Comparison of ENCODE assay signal across 22 cellular contexts in genomic region chr6:158628542-158628941, GRCh38. TPM values are rescaled to one million over a fixed set of nuclear protein-coding genes. Genes with fewer than 3 reads are reported as not detected.
DNase-seq lines count a peak whose midpoint lies in the region; ATAC-seq, FAIRE-seq and TF ChIP-seq lines count a peak whose summit lies in the region.
"Had no signal": no experiment of that assay in that cellular context is flagged by ENCODE, and none has a peak within 500 bp of the region (broad histone marks: within the 10 kb centered on the region; RNA-seq: fewer than 3 reads in every experiment).

No MANE protein-coding gene starts in this region.

- no peaks in the 10 kb centered on the region for H3K9me3 Mint-ChIP-seq in stimulated activated naive CD8-positive, alpha-beta T cell treated with anti-CD3 and anti-CD28 coated beads, Interleukin-15, amount 100 ng/mL, for 72 hours
- H3K9me3 Mint-ChIP-seq: T-helper 2 cell treated with Interferon-gamma antibody and Interleukin-4, amounts not matched to agents 5 μg/mL and 100 μg/mL, for 36 hours had no signal

- H3K4me3 Mint-ChIP-seq in stimulated activated naive CD8-positive, alpha-beta T cell treated with anti-CD3 and anti-CD28 coated beads, Interleukin-15, amount 100 ng/mL, for 72 hours: no peak overlapping the region
- H3K4me3 Mint-ChIP-seq: T-helper 2 cell treated with Interferon-gamma antibody and Interleukin-4, amounts not matched to agents 5 μg/mL and 100 μg/mL, for 36 hours had no signal

- peaks cover 12% of the 10 kb centered on the region for H4K20me1 ChIP-seq in K562 (replicated peaks; ENCODE audit: control insufficient read depth, insufficient read depth, low read length)

- H3K79me2 ChIP-seq in K562 (ENCODE audit: control insufficient read depth, insufficient read depth, low read length): no peaks in the 10 kb centered on the region

- 92% methylated on average over 17 of the region's 17 CpGs for WGBS in heart right ventricle, 2 donors
- 95% methylated on average over 17 of the region's 17 CpGs for WGBS in K562 (ENCODE audit: insufficient coverage, low coverage, missing lambda C conversion rate)

- H3K27me3 ChIP-seq in left ventricle myocardium inferior (ENCODE audit: low read depth) (no peaks in the 10 kb centered on the region), heart right ventricle (no peaks in the 10 kb centered on the region), K562 (ENCODE audit: control insufficient read depth in 2 of 2, insufficient read depth in 2 of 2, low read length in 2 of 2) (no peaks in the 10 kb centered on the region), brain microvascular endothelial cell (replicated peaks) (no peaks in the 10 kb centered on the region), breast epithelium (no peaks in the 10 kb centered on the region)
- H3K27me3 ChIP-seq: BLaER1 treated with 17β-estradiol and CSF1 and Interleukin-3, amounts not matched to agents 10 nM and 100 nM; neutrophil; suprapubic skin; vagina had no signal

- H3K27me3 Mint-ChIP-seq in stimulated activated naive CD8-positive, alpha-beta T cell treated with anti-CD3 and anti-CD28 coated beads, Interleukin-15, amount 100 ng/mL, for 72 hours: no peaks in the 10 kb centered on the region

- TF ChIP-seq EP300 in K562 (IDR thresholded peaks at IDR 0.05; ENCODE audit: low read length): no peak

- peak overlapping the region; percentile 38 for H3K27ac ChIP-seq in left ventricle myocardium inferior (replicated peaks)
- no peak overlapping the region for H3K27ac ChIP-seq in heart right ventricle
- no peak overlapping the region for H3K27ac ChIP-seq in K562 (ENCODE audit: extremely low read depth, low read depth, low read length)
- H3K27ac ChIP-seq in brain microvascular endothelial cell: no peak overlapping the region
- no peak overlapping the region for H3K27ac ChIP-seq in breast epithelium
- H3K27ac ChIP-seq: BLaER1 treated with 17β-estradiol and CSF1 and Interleukin-3, amounts not matched to agents 10 nM and 100 nM; neutrophil; suprapubic skin; vagina had no signal

- no peak overlapping the region for H3K27ac Mint-ChIP-seq in stimulated activated naive CD8-positive, alpha-beta T cell treated with anti-CD3 and anti-CD28 coated beads, Interleukin-15, amount 100 ng/mL, for 72 hours
- H3K27ac Mint-ChIP-seq: T-helper 2 cell treated with Interferon-gamma antibody and Interleukin-4, amounts not matched to agents 5 μg/mL and 100 μg/mL, for 36 hours had no signal

- no peak for FAIRE-seq in K562 (lab: Jason Lieb, UNC)
- FAIRE-seq: small intestine had no signal

- no peak for TF ChIP-seq RAD21 in K562 (CRISPR knock-in tag; conservative IDR thresholded peaks at IDR 0.05 in 1 of 2, IDR thresholded peaks at IDR 0.05 in 1 of 2)

- POLR2A ChIA-PET in K562 (lab: Yijun Ruan, JAX): interaction anchor here (0.7 to 1.9 kb wide), 4 partner anchors 10 to 46 kb away, joined by 3 to 5 read pairs (median 4); partner anchors contain the start of gene DYNLT1

- in situ Hi-C loops in K562 (cut with MboI): no loop called here
- in situ Hi-C loops in brain microvascular endothelial cell (cut with HindIII; ENCODE audit: low pct_ligation_motif_present, low sequenced_read_pairs): no loop called here

- TF ChIP-seq CTCF in left ventricle myocardium inferior (IDR thresholded peaks at IDR 0.05; ENCODE audit: borderline replicate concordance): no peak
- TF ChIP-seq CTCF in heart right ventricle (IDR thresholded peaks at IDR 0.05): no peak
- TF ChIP-seq CTCF in K562 (IDR thresholded peaks at IDR 0.05 in 2 of 3, conservative IDR thresholded peaks at IDR 0.05 in 1 of 3; ENCODE audit: insufficient read depth in 2 of 3, low read depth in 1 of 3, low read length in 3 of 3): no peak
- TF ChIP-seq CTCF in brain microvascular endothelial cell (IDR thresholded peaks at IDR 0.05; ENCODE audit: low read depth, low read length, missing control alignments): no peak
- TF ChIP-seq CTCF in breast epithelium (IDR thresholded peaks at IDR 0.05): no peak

- intact Hi-C loops in left ventricle myocardium inferior (cut with micrococcal nuclease) (no loop called here), heart right ventricle (cut with DNase I) (loop anchor here in 3 of 10 donors (10.0 kb wide), 2 partner anchors 56 to 66 kb away; no protein-coding TSS in a partner anchor), K562 (cut with micrococcal nuclease) (no loop called here), breast epithelium (cut with DNase I; ENCODE audit: low total_unique reads) (no loop called here)

- ATAC-seq in heart right ventricle: no peak
- ATAC-seq in K562: no peak
- no peak for ATAC-seq in stimulated activated naive CD8-positive, alpha-beta T cell treated with anti-CD3 and anti-CD28 coated beads, Interleukin-15, amount 100 ng/mL, for 72 hours
- ATAC-seq in HG03196 (IDR thresholded peaks at IDR 0.05; ENCODE audit: unreplicated experiment): no peak

- H3K36me3 ChIP-seq in left ventricle myocardium inferior (peaks cover 26% of the 10 kb centered on the region), heart right ventricle (peaks cover 0 to 91% (median 6%) of the 10 kb centered on the region in 9 donors), K562 (ENCODE audit: control insufficient read depth, insufficient read depth, low read length) (peaks cover 92% of the 10 kb centered on the region; the same call in 2 of the 3 replicates), brain microvascular endothelial cell (replicated peaks) (peaks cover 38% of the 10 kb centered on the region), breast epithelium (no peaks in the 10 kb centered on the region)

- H2AFZ ChIP-seq in K562 (ENCODE audit: low read depth, low read length): no peak overlapping the region

- BruUV-seq in K562 (replicated peaks; lab: Mats Ljungman, UMichigan): no TSS peak

- H3K4me1 ChIP-seq in left ventricle myocardium inferior (peaks cover 53% of the 10 kb centered on the region), heart right ventricle (peaks cover 8 to 35% (median 22%) of the 10 kb centered on the region in 9 donors), K562 (replicated peaks in 1 of 2; ENCODE audit: control insufficient read depth in 2 of 2, insufficient read depth in 2 of 2, low read length in 2 of 2) (peaks cover 17 to 21% of the 10 kb centered on the region in 2 experiments), breast epithelium (no peaks in the 10 kb centered on the region)
- H3K4me1 ChIP-seq: Caco-2 had no signal

- TF ChIP-seq POLR2A in K562 (conservative IDR thresholded peaks at IDR 0.05) (no peak), breast epithelium (IDR thresholded peaks at IDR 0.05) (no peak)

- H3K4me3 ChIP-seq in left ventricle myocardium inferior: no peak overlapping the region
- H3K4me3 ChIP-seq in heart right ventricle: no peak overlapping the region
- H3K4me3 ChIP-seq in K562: no peak overlapping the region
- no peak overlapping the region for H3K4me3 ChIP-seq in brain microvascular endothelial cell (ENCODE audit: low read depth, low read length)
- no peak overlapping the region for H3K4me3 ChIP-seq in breast epithelium
- H3K4me3 ChIP-seq: BLaER1 treated with 17β-estradiol and CSF1 and Interleukin-3, amounts not matched to agents 10 nM and 100 nM; suprapubic skin; vagina had no signal

- no peak for DNase-seq in left ventricle myocardium inferior
- DNase-seq in heart right ventricle: no peak
- no peak for DNase-seq in K562 (ENCODE audit: extremely low read depth in 1 of 4, low spot score in 3 of 4)
- DNase-seq in mesenteric fat pad (ENCODE audit: low spot score): peak; percentile 68
- no peak for DNase-seq in brain microvascular endothelial cell
- DNase-seq in stimulated activated naive CD8-positive, alpha-beta T cell treated with anti-CD3 and anti-CD28 coated beads, Interleukin-15, amount 100 ng/mL, for 72 hours: no peak
- DNase-seq in breast epithelium (ENCODE audit: low spot score in 2 of 2): no peak
- DNase-seq: activated gamma-delta T cell; Caco-2; DMS79; HCEC 1CT; NCI-H1048; NCI-H187 treated with DMSO at 0.1 percent for 48 hours; NCI-H345; stimulated activated CD4-positive, alpha-beta T cell treated with anti-CD3 and anti-CD28 coated beads, Interleukin-1b, Interleukin-23, amount 100 ng/mL, for 48 hours had no signal

- peaks cover 39% of the 10 kb centered on the region for H3K4me1 Mint-ChIP-seq in stimulated activated naive CD8-positive, alpha-beta T cell treated with anti-CD3 and anti-CD28 coated beads, Interleukin-15, amount 100 ng/mL, for 72 hours

- H3K9me3 ChIP-seq in left ventricle myocardium inferior (replicated peaks): no peaks in the 10 kb centered on the region
- no peaks in the 10 kb centered on the region for H3K9me3 ChIP-seq in heart right ventricle
- H3K9me3 ChIP-seq in K562 (replicated peaks; ENCODE audit: control insufficient read depth, insufficient read depth, low read depth, low read length): no peaks in the 10 kb centered on the region
- no peaks in the 10 kb centered on the region for H3K9me3 ChIP-seq in breast epithelium
- H3K9me3 ChIP-seq: BLaER1 treated with 17β-estradiol and CSF1 and Interleukin-3, amounts not matched to agents 10 nM and 100 nM; Caco-2; neutrophil; suprapubic skin; vagina had no signal

- no peak overlapping the region; a peak in 1 of 4 replicates for H3K9ac ChIP-seq in K562 (ENCODE audit: insufficient read depth in 1 of 2, low read depth in 2 of 2, low read length in 2 of 2)
- H3K9ac ChIP-seq: BLaER1 treated with 17β-estradiol and CSF1 and Interleukin-3, amounts not matched to agents 10 nM and 100 nM had no signal

- CTCF ChIA-PET in K562 (lab: Yijun Ruan, JAX; ENCODE audit: low intra/inter-chr PET ratio): interaction anchor here (1.1 kb wide), 1 partner anchor 63 kb away, joined by 3 read pairs; no protein-coding TSS in a partner anchor

- no peaks in the 10 kb centered on the region for H3K9me1 ChIP-seq in K562 (ENCODE audit: control insufficient read depth, insufficient read depth, low read length)

- no peak overlapping the region for H3K4me2 ChIP-seq in K562 (ENCODE audit: insufficient read depth, low read length)
- H3K4me2 ChIP-seq: BLaER1 treated with 17β-estradiol and CSF1 and Interleukin-3, amounts not matched to agents 10 nM and 100 nM had no signal

RNA-seq across cellular contexts. Expression of gene DYNLT1, which starts 16.0 kb away (rescaled TPM):
- total RNA-seq in left ventricle myocardium inferior (126 TPM), heart right ventricle (100 to 1,000 TPM; 110 to 173 (median 122) TPM), K562 (2014; rRNA removed) (42.2 and 50.0 TPM in 2 replicates), K562 (2014; rRNA removed; fragmentation: Illumina TruSeq; extraction: Trizol) (70.3 and 75.7 TPM in 2 replicates), K562 (2015; rRNA removed; fragmentation: Illumina TruSeq; extraction: Trizol) (52.8 and 57.3 TPM in 2 replicates), K562 (2021) (98.5 and 103 TPM in 2 replicates), mesenteric fat pad (95.1 TPM), breast epithelium (10 to 100 TPM; 48.2 to 76.1 (median 73.4) TPM)
- polyA plus RNA-seq in heart right ventricle (100 to 1,000 TPM; 106 to 211 TPM), K562 (2011; rRNA removed) (324 and 368 TPM in 2 replicates), K562 (2014; fragmentation: Illumina TruSeq; extraction: Trizol) (130 TPM in 2 replicates), K562 (2014; fragmentation: Nextera tagmentation; extraction: Ambion mirVana) (100 to 1,000 TPM; 489 to 583 TPM), K562 (2014; rRNA removed) (127 and 142 TPM in 2 replicates)
- total RNA-seq in K562 (2011; cell fraction: chromatin; rRNA removed; ENCODE audit: low replicate concordance): 58.0 and 71.5 TPM in 2 replicates
- total RNA-seq in K562 (2011; cell fraction: nucleolus; rRNA removed): 42.2 and 43.2 TPM in 2 replicates
- 65.8 and 91.8 TPM in 2 replicates for total RNA-seq in K562 (2011; cell fraction: nucleoplasm; rRNA removed)
- 189 and 261 TPM in 2 replicates for polyA plus RNA-seq in K562 (2011; cell fraction: cytosol; rRNA removed)
- polyA plus RNA-seq in K562 (2011; cell fraction: nucleus; rRNA removed): 136 and 203 TPM in 2 replicates
- polyA plus RNA-seq in K562 (2012): 107 and 174 TPM in 2 replicates
- 150 and 163 TPM in 2 replicates for polyA minus RNA-seq in K562 (2011; rRNA and poly(A)+ RNA removed)
- 30.3 and 31.2 TPM in 2 replicates for polyA minus RNA-seq in K562 (2011; cell fraction: cytosol; rRNA and poly(A)+ RNA removed)
- 17.0 and 23.3 TPM in 2 replicates for polyA minus RNA-seq in K562 (2011; cell fraction: nucleus; rRNA and poly(A)+ RNA removed)

RNA-seq across cellular contexts. Expression of gene SYTL3, which starts 21.3 kb away (rescaled TPM):
- total RNA-seq in left ventricle myocardium inferior: 11.2 TPM
- 10 to 100 TPM in 3 of 10 donors, 1 to 10 TPM in 7; 3.6 to 11.9 (median 8.0) TPM for total RNA-seq in heart right ventricle
- polyA plus RNA-seq in heart right ventricle: 1 to 10 TPM; 8.0 to 8.4 TPM
- 0.62 and 0.69 TPM in 2 replicates for total RNA-seq in K562 (2011; cell fraction: chromatin; rRNA removed; ENCODE audit: low replicate concordance)
- 0.13 and 0.50 TPM in 2 replicates for total RNA-seq in K562 (2011; cell fraction: nucleolus; rRNA removed)
- total RNA-seq in K562 (2011; cell fraction: nucleoplasm; rRNA removed): 0.15 and 0.38 TPM in 2 replicates
- 0.05 and 0.61 TPM in 2 replicates for total RNA-seq in K562 (2014; rRNA removed)
- total RNA-seq in K562 (2014; rRNA removed; fragmentation: Illumina TruSeq; extraction: Trizol): 0.16 and 0.25 TPM in 2 replicates
- total RNA-seq in K562 (2015; rRNA removed; fragmentation: Illumina TruSeq; extraction: Trizol): 0.11 and 0.18 TPM in 2 replicates
- 0.11 and 0.35 TPM in 2 replicates for total RNA-seq in K562 (2021)
- 0.12 and 0.46 TPM in 2 replicates for polyA plus RNA-seq in K562 (2011; rRNA removed)
- polyA plus RNA-seq in K562 (2011; cell fraction: cytosol; rRNA removed): 0.22 and 0.39 TPM in 2 replicates
- polyA plus RNA-seq in K562 (2011; cell fraction: nucleus; rRNA removed): 0.24 and 0.38 TPM in 2 replicates
- polyA plus RNA-seq in K562 (2012): 0.17 and 0.35 TPM in 2 replicates
- 0.16 and 0.17 TPM in 2 replicates for polyA plus RNA-seq in K562 (2014; fragmentation: Illumina TruSeq; extraction: Trizol)
- polyA plus RNA-seq in K562 (2014; fragmentation: Nextera tagmentation; extraction: Ambion mirVana): under 1 TPM in 1 of 2 experiments, not detected in 1; 0.06 TPM
- 0.04 TPM in 2 replicates for polyA plus RNA-seq in K562 (2014; rRNA removed)
- 0.21 and 0.39 TPM in 2 replicates for polyA minus RNA-seq in K562 (2011; rRNA and poly(A)+ RNA removed)
- not detected in 2 replicates for polyA minus RNA-seq in K562 (2011; cell fraction: cytosol; rRNA and poly(A)+ RNA removed)
- 0.13 and 0.33 TPM in 2 replicates for polyA minus RNA-seq in K562 (2011; cell fraction: nucleus; rRNA and poly(A)+ RNA removed)
- total RNA-seq in mesenteric fat pad: 4.1 TPM
- total RNA-seq in breast epithelium: 1 to 10 TPM; 5.2 to 8.0 (median 7.5) TPM
